In genomic region chr3:137121704-137122314, GRCh38 we compare ENCODE assay signal across 8 cellular contexts.
DNase-seq lines count a peak whose midpoint lies in the region; ATAC-seq, FAIRE-seq and TF ChIP-seq lines count a peak whose summit lies in the region.

No MANE protein-coding gene starts in this region.

- no peaks in the 10 kb centered on the region for H3K4me1 Mint-ChIP-seq in osteocyte (ENCODE audit: unreplicated experiment)

- no peak overlapping the region for H3K4me3 Mint-ChIP-seq in osteocyte (ENCODE audit: unreplicated experiment)

- no peak for TF ChIP-seq POLR2A in GM12891 (IDR thresholded peaks at IDR 0.05; ENCODE audit: low read depth, low read length)

- BruUV-seq in OCI-LY7 (replicated peaks; lab: Mats Ljungman, UMichigan) = no TSS peak

- no peaks in the 10 kb centered on the region for H4K20me1 ChIP-seq in OCI-LY7 (ENCODE audit: insufficient read depth, low read length)

- CTCF ChIA-PET in OCI-LY7 (lab: Charles Lee; ENCODE audit: unreplicated experiment) = interaction anchor here (0.5 kb wide), 1 partner anchor 11 kb away, joined by 3 read pairs; no protein-coding TSS in a partner anchor

- H3K4me1 ChIP-seq in BE2C = no peaks in the 10 kb centered on the region
- H3K4me1 ChIP-seq in OCI-LY7 (ENCODE audit: insufficient read depth, low read length, poor library complexity, severe bottlenecking) = no peaks in the 10 kb centered on the region

- no peaks in the 10 kb centered on the region for H3K36me3 ChIP-seq in BE2C
- no peaks in the 10 kb centered on the region for H3K36me3 ChIP-seq in OCI-LY7 (ENCODE audit: insufficient read depth, low read length)

- TF ChIP-seq CTCF in BE2C (IDR thresholded peaks at IDR 0.05; ENCODE audit: low read depth, low read length) (peak; percentile 83), OCI-LY7 (conservative IDR thresholded peaks at IDR 0.05; ENCODE audit: low read length) (peak; percentile 81), osteocyte (IDR thresholded peaks at IDR 0.05) (peak; percentile 49), omental fat pad (IDR thresholded peaks at IDR 0.05) (no peak)

- ATAC-seq in HG03342 (IDR thresholded peaks at IDR 0.05; ENCODE audit: unreplicated experiment) (peak; percentile 66), omental fat pad (ENCODE audit: low FRiP score) (no peak), GM21528 (IDR thresholded peaks at IDR 0.05; ENCODE audit: low FRiP score, unreplicated experiment) (no peak)

- no peak overlapping the region for H2AFZ ChIP-seq in OCI-LY7 (ENCODE audit: low read length)

- H3K9me3 ChIP-seq in BE2C (no peaks in the 10 kb centered on the region), OCI-LY7 (ENCODE audit: low read length) (no peaks in the 10 kb centered on the region)

- no peaks in the 10 kb centered on the region for H3K36me3 Mint-ChIP-seq in osteocyte (ENCODE audit: unreplicated experiment)

- peaks cover 22% of the 10 kb centered on the region for H3K27me3 Mint-ChIP-seq in osteocyte (ENCODE audit: unreplicated experiment)

- FAIRE-seq in GM12891 (lab: Jason Lieb, UNC) = peak; percentile 92

- intact Hi-C loops in OCI-LY7 (cut with micrococcal nuclease; ENCODE audit: unreplicated experiment) = no loop called here

- H3K27ac Mint-ChIP-seq in osteocyte (ENCODE audit: unreplicated experiment) = no peak overlapping the region

- POLR2A ChIA-PET in OCI-LY7 (lab: Charles Lee) = interaction anchor here (0.6 kb wide), 1 partner anchor 572 kb away, joined by 4 read pairs; no protein-coding TSS in a partner anchor

- no peaks in the 10 kb centered on the region for H3K9me2 ChIP-seq in OCI-LY7 (ENCODE audit: insufficient read depth, low read length)

- DNase-seq in BE2C = peak; percentile 44
- no peak for DNase-seq in GM12891 (ENCODE audit: insufficient read length, low spot score)
- peak; percentile 46 for DNase-seq in OCI-LY7 (ENCODE audit: low spot score)
- DNase-seq in epithelial cell of prostate (ENCODE audit: low read depth, low spot score) = peak; percentile 20
- DNase-seq in osteocyte (ENCODE audit: extremely low spot score, unreplicated experiment) = no peak
- no peak for DNase-seq in omental fat pad (ENCODE audit: low spot score)

- no peak overlapping the region for H3K4me2 ChIP-seq in OCI-LY7 (ENCODE audit: low read length)

- no peaks in the 10 kb centered on the region for H3K9me3 Mint-ChIP-seq in osteocyte (ENCODE audit: unreplicated experiment)

- H3K4me3 ChIP-seq in BE2C (ENCODE audit: low read depth, low read length) (no peak overlapping the region), OCI-LY7 (ENCODE audit: low read depth, low read length, poor library complexity, severe bottlenecking) (no peak overlapping the region)

- 0 out of 2 replicates have a peak, but pooled peaks cover 4% of the 10 kb centered on the region for H3K27me3 ChIP-seq in BE2C

- no peak overlapping the region for H3K27ac ChIP-seq in OCI-LY7 (ENCODE audit: low read depth, low read length, poor library complexity, severe bottlenecking)
- H3K27ac ChIP-seq in epithelial cell of prostate = no peak overlapping the region

- no peaks in the 10 kb centered on the region for H3K79me2 ChIP-seq in OCI-LY7 (ENCODE audit: insufficient read depth, low read depth, low read length)

TF ChIP-seq in GM12891, 5 proteins besides CTCF, POLR2A, EP300 and RAD21:
- TF ChIP-seq PAX5 (IDR thresholded peaks at IDR 0.05; ENCODE audit: insufficient read depth, low read length, severe bottlenecking) (no peak), TAF1 (IDR thresholded peaks at IDR 0.05; ENCODE audit: low read depth, low read length) (no peak), POLR2AphosphoS5 (IDR thresholded peaks at IDR 0.05; ENCODE audit: low read depth, low read length) (no peak), POU2F2 (IDR thresholded peaks at IDR 0.05; ENCODE audit: low read depth, low read length) (no peak), SPI1 (IDR thresholded peaks at IDR 0.05; ENCODE audit: low read depth, low read length) (no peak)

Comparison
In these comparisons a context has a peak if more than half of its experiments do, and no peak if none do; other contexts are left out.
1. DNase-seq: peak in BE2C (single experiment), OCI-LY7 (single experiment) and epithelial cell of prostate (single experiment); none in GM12891 (single experiment), osteocyte (single experiment) and omental fat pad (single experiment).
2. CTCF ChIP-seq: peak in BE2C (single experiment), OCI-LY7 (single experiment) and osteocyte (single experiment); none in omental fat pad (0 of 3).